In genomic region chr10:111297351-111297848, GRCh38 we compare ENCODE assay signal across 17 cellular contexts.
A peak's percentile ranks its signal among the peaks of the same experiment; 100 is the strongest.
DNase-seq lines count a peak whose midpoint lies in the region; ATAC-seq, FAIRE-seq and TF ChIP-seq lines count a peak whose summit lies in the region.
"Had no signal": no experiment of that assay in that cellular context is flagged by ENCODE, and none has a peak within 500 bp of the region (broad histone marks: within the 10 kb centered on the region; RNA-seq: fewer than 3 reads in every experiment).

No MANE protein-coding gene starts in this region.

- no peaks in the 10 kb centered on the region for H3K79me2 ChIP-seq in neural progenitor cell (ENCODE audit: low read depth)
- H3K79me2 ChIP-seq in HepG2 (ENCODE audit: insufficient read depth, low read length): no peaks in the 10 kb centered on the region

- peak overlapping the region; percentile 45; the same call in 1 of the 2 replicates for H3K27ac ChIP-seq in HUES64 (ENCODE audit: low read depth, low read length)
- peak overlapping the region; percentile 70 for H3K27ac ChIP-seq in endodermal cell (ENCODE audit: low read depth, low read length)
- no peak overlapping the region for H3K27ac ChIP-seq in neural progenitor cell
- no peak overlapping the region for H3K27ac ChIP-seq in HepG2 (ENCODE audit: extremely low read length, insufficient read depth, low read length)
- H3K27ac ChIP-seq: dorsolateral prefrontal cortex, VCaP had no signal

- POLR2A ChIA-PET in HepG2 (lab: Yijun Ruan, JAX): no interaction called here

- H3K4me3 ChIP-seq in HUES64 (ENCODE audit: low read length) (no peak overlapping the region), endodermal cell (ENCODE audit: low read length) (no peak overlapping the region), neural progenitor cell (no peak overlapping the region), HepG2 (replicated peaks in 1 of 3; ENCODE audit: insufficient read depth in 1 of 3, low read depth in 2 of 3, low read length in 3 of 3) (no peak overlapping the region)
- H3K4me3 ChIP-seq: dorsolateral prefrontal cortex, K562, tibial nerve had no signal

- H3K9me3 ChIP-seq in HUES64 (ENCODE audit: insufficient read depth, low read depth, low read length): no peaks in the 10 kb centered on the region
- H3K9me3 ChIP-seq in endodermal cell (ENCODE audit: control insufficient read depth, low read length): no peaks in the 10 kb centered on the region
- H3K9me3 ChIP-seq in neural progenitor cell (ENCODE audit: low read depth): no peaks in the 10 kb centered on the region
- no peaks in the 10 kb centered on the region for H3K9me3 ChIP-seq in HepG2 (ENCODE audit: low read length)
- H3K9me3 ChIP-seq: tibial nerve had no signal

- H3K4me2 ChIP-seq in neural progenitor cell: no peak overlapping the region
- no peak overlapping the region for H3K4me2 ChIP-seq in HepG2 (ENCODE audit: low read depth, low read length)

- CTCF ChIA-PET in HepG2 (lab: Yijun Ruan, JAX; ENCODE audit: low intra/inter-chr PET ratio, low total read pairs): no interaction called here

- no peaks in the 10 kb centered on the region for H4K20me1 ChIP-seq in neural progenitor cell (ENCODE audit: low read depth)
- no peaks in the 10 kb centered on the region for H4K20me1 ChIP-seq in HepG2 (ENCODE audit: insufficient read depth, low read length)

- FAIRE-seq in HepG2 (lab: Jason Lieb, UNC): no peak
- FAIRE-seq: K562 had no signal

- no peaks in the 10 kb centered on the region for H3K36me3 Mint-ChIP-seq in endodermal cell (ENCODE audit: low read depth)
- H3K36me3 Mint-ChIP-seq in neural progenitor cell: no peaks in the 10 kb centered on the region

- no peak for TF ChIP-seq EP300 in HepG2 (IDR thresholded peaks at IDR 0.05; ENCODE audit: low read depth in 2 of 2, low read length in 2 of 2)
- TF ChIP-seq EP300 in HepG2 (CRISPR knock-in tag; IDR thresholded peaks at IDR 0.05; ENCODE audit: borderline replicate concordance): no peak

- no peaks in the 10 kb centered on the region for H3K4me1 Mint-ChIP-seq in endodermal cell
- peaks cover 17% of the 10 kb centered on the region for H3K4me1 Mint-ChIP-seq in neural progenitor cell

- no peak overlapping the region for H2AFZ ChIP-seq in neural progenitor cell (replicated peaks)
- H2AFZ ChIP-seq in HepG2 (ENCODE audit: low read length): no peak overlapping the region

- H3K4me3 Mint-ChIP-seq in endodermal cell: no peak overlapping the region
- H3K4me3 Mint-ChIP-seq in neural progenitor cell: no peak overlapping the region

- H3K27me3 ChIP-seq in HUES64 (ENCODE audit: insufficient read depth, low read length) (no peaks in the 10 kb centered on the region), endodermal cell (ENCODE audit: control insufficient read depth, insufficient read depth, low read length, poor library complexity, severe bottlenecking) (no peaks in the 10 kb centered on the region), neural progenitor cell (no peaks in the 10 kb centered on the region), HepG2 (ENCODE audit: control insufficient read depth in 1 of 2, insufficient read depth in 2 of 2, low read length in 2 of 2) (no peaks in the 10 kb centered on the region; a peak in 1 of 5 replicates)
- H3K27me3 ChIP-seq: tibial nerve had no signal

- ATAC-seq in HepG2 (no peak), GM19397 (IDR thresholded peaks at IDR 0.05; ENCODE audit: unreplicated experiment) (no peak)
- ATAC-seq: K562 had no signal

- peak overlapping the region; percentile 35; the same call in 1 of the 2 replicates for H3K9ac ChIP-seq in HUES64 (ENCODE audit: low read depth, low read length)
- no peak overlapping the region for H3K9ac ChIP-seq in endodermal cell (ENCODE audit: extremely low read depth, low read length, poor library complexity, severe bottlenecking)
- no peak overlapping the region for H3K9ac ChIP-seq in neural progenitor cell
- H3K9ac ChIP-seq in HepG2 (ENCODE audit: insufficient read depth, low read depth, low read length): no peak overlapping the region

- intact Hi-C loops in HepG2 (cut with micrococcal nuclease; ENCODE audit: unreplicated experiment): no loop called here

- H3K27me3 Mint-ChIP-seq in endodermal cell (ENCODE audit: insufficient read depth): no peaks in the 10 kb centered on the region
- peaks cover 7% of the 10 kb centered on the region for H3K27me3 Mint-ChIP-seq in neural progenitor cell (ENCODE audit: insufficient read depth, low read depth)

- H3K36me3 ChIP-seq in HUES64 (ENCODE audit: insufficient read depth, low read length) (no peaks in the 10 kb centered on the region), endodermal cell (ENCODE audit: control insufficient read depth, insufficient read depth, low read length) (no peaks in the 10 kb centered on the region), neural progenitor cell (no peaks in the 10 kb centered on the region), HepG2 (replicated peaks in 1 of 2; ENCODE audit: control insufficient read depth in 1 of 2, insufficient read depth in 2 of 2, low read length in 2 of 2) (no peaks in the 10 kb centered on the region)
- H3K36me3 ChIP-seq: tibial nerve had no signal

- H3K4me1 ChIP-seq in HUES64 (ENCODE audit: insufficient read depth, low read length) (peaks cover 10% of the 10 kb centered on the region; the same call in 1 of the 2 replicates), endodermal cell (ENCODE audit: control insufficient read depth, insufficient read depth, low read length) (no peaks in the 10 kb centered on the region), neural progenitor cell (peaks cover 5% of the 10 kb centered on the region), HepG2 (ENCODE audit: insufficient read depth, low read length) (no peaks in the 10 kb centered on the region)

- 84% methylated on average over 6 of the region's 6 CpGs for WGBS in HUES64
- 89% methylated on average over 6 of the region's 6 CpGs; no CpG with 5 or more reads in 1 of the 2 experiments for WGBS in endodermal cell (ENCODE audit: insufficient coverage in 1 of 2, insufficient read length in 1 of 2), 2 experiments
- 55% methylated on average over 6 of the region's 6 CpGs for WGBS in HepG2 (ENCODE audit: low lambda C conversion rate)

- DNase-seq in ACHN: peak; percentile 39
- no peak for DNase-seq in endodermal cell
- DNase-seq in neural progenitor cell (ENCODE audit: low spot score): peak; percentile 32
- DNase-seq in DMS53 treated with DMSO at 0.1 percent for 48 hours (lab: John Stamatoyannopoulos, UW; ENCODE audit: unreplicated experiment): no peak
- DNase-seq in superior temporal gyrus (ENCODE audit: extremely low spot score): no peak
- no peak for DNase-seq in HepG2 (ENCODE audit: low spot score)
- DNase-seq: activated CD8-positive, alpha-beta memory T cell treated with anti-CD3 and anti-CD28 coated beads, Interleukin-2, amount 50 U/mL, for 48 hours; amniotic stem cell; DMS53; dorsolateral prefrontal cortex; NCI-H748 treated with DMSO at 0.1 percent for 48 hours; SIG-M5 had no signal

- TF ChIP-seq POLR2A in HepG2 (IDR thresholded peaks at IDR 0.05; ENCODE audit: insufficient read depth in 1 of 2, low read depth in 2 of 2, low read length in 2 of 2): no peak

- TF ChIP-seq RAD21 in HepG2 (CRISPR knock-in tag; IDR thresholded peaks at IDR 0.05): no peak

- H3F3A ChIP-seq in neural progenitor cell (ENCODE audit: low read depth): no peaks in the 10 kb centered on the region

- H3K9me3 Mint-ChIP-seq in endodermal cell: no peaks in the 10 kb centered on the region
- H3K9me3 Mint-ChIP-seq in neural progenitor cell: peaks cover 5% of the 10 kb centered on the region

- TF ChIP-seq CTCF in endodermal cell (conservative IDR thresholded peaks at IDR 0.05): no peak
- TF ChIP-seq CTCF in neural progenitor cell (IDR thresholded peaks at IDR 0.05): no peak
- no peak for TF ChIP-seq CTCF in HepG2 (CRISPR knock-in tag; IDR thresholded peaks at IDR 0.05)

- H3K27ac Mint-ChIP-seq in endodermal cell: peak overlapping the region; percentile 60
- peak overlapping the region; percentile 92 for H3K27ac Mint-ChIP-seq in neural progenitor cell

- no TSS peak for BruUV-seq in HepG2 (replicated peaks; lab: Mats Ljungman, UMichigan)

- in situ Hi-C loops in ACHN (cut with HindIII; ENCODE audit: low pct_ligation_motif_present, low pct_unique_long_range_greater_than_20kb, low sequenced_read_pairs): no loop called here
- in situ Hi-C loops in HepG2 (cut with HindIII; ENCODE audit: extremely low pct_ligation_motif_present, low pct_unique_long_range_greater_than_20kb): no loop called here

TF ChIP-seq in HepG2, 621 proteins besides CTCF, POLR2A, EP300 and RAD21 (continues in another document):
- TF ChIP-seq ZSCAN31 (CRISPR knock-in tag; IDR thresholded peaks at IDR 0.05; ENCODE audit: low read depth): no peak
- TF ChIP-seq ZBTB33 (CRISPR knock-in tag; IDR thresholded peaks at IDR 0.05): no peak
- no peak for TF ChIP-seq REXO4 (CRISPR knock-in tag; IDR thresholded peaks at IDR 0.05; ENCODE audit: borderline replicate concordance)
- TF ChIP-seq FOXA1 (IDR thresholded peaks at IDR 0.05): no peak
- TF ChIP-seq FOXA1 (CRISPR knock-in tag; IDR thresholded peaks at IDR 0.05): no peak
- no peak for TF ChIP-seq ZSCAN22 (CRISPR knock-in tag; IDR thresholded peaks at IDR 0.05)
- no peak for TF ChIP-seq DNMT1 (CRISPR knock-in tag; IDR thresholded peaks at IDR 0.05)
- no peak for TF ChIP-seq ZNF230 (CRISPR knock-in tag; IDR thresholded peaks at IDR 0.05)
- no peak for TF ChIP-seq HCFC1 (IDR thresholded peaks at IDR 0.05; ENCODE audit: low read depth, low read length)
- TF ChIP-seq ZNF546 (CRISPR knock-in tag; conservative IDR thresholded peaks at IDR 0.05): no peak
- no peak for TF ChIP-seq CBX5 (CRISPR knock-in tag; IDR thresholded peaks at IDR 0.05; ENCODE audit: borderline replicate concordance)
- TF ChIP-seq ZNF615 (CRISPR knock-in tag; IDR thresholded peaks at IDR 0.05; ENCODE audit: borderline replicate concordance): no peak
- TF ChIP-seq ZNF747 (CRISPR knock-in tag; IDR thresholded peaks at IDR 0.05; ENCODE audit: borderline replicate concordance): no peak
- TF ChIP-seq ZC3H13 (CRISPR knock-in tag; IDR thresholded peaks at IDR 0.05): no peak
- TF ChIP-seq PHF21A (CRISPR knock-in tag; IDR thresholded peaks at IDR 0.05): no peak
- TF ChIP-seq CCAR2 (optimal IDR thresholded peaks at IDR 0.05; ENCODE audit: low read depth, low read length): no peak

Comparison
In these comparisons a context has a peak if more than half of its experiments do, and no peak if none do; other contexts are left out.
1. DNase-seq: peak in ACHN (single experiment) and neural progenitor cell (single experiment); none in endodermal cell (single experiment), DMS53 treated with DMSO at 0.1 percent for 48 hours (single experiment), superior temporal gyrus (single experiment) and HepG2 (single experiment).
2. H3K27ac ChIP-seq: peak in HUES64 (single experiment) and endodermal cell (single experiment); none in neural progenitor cell (single experiment) and HepG2 (single experiment).